Comparison of ENCODE assay signal across 21 cellular contexts in genomic region chr2:236775521-236775920, GRCh38.
DNase-seq lines count a peak whose midpoint lies in the region; TF ChIP-seq lines count a peak whose summit lies in the region.
"Had no signal": no experiment of that assay in that cellular context is flagged by ENCODE, and none has a peak within 500 bp of the region (broad histone marks: within the 10 kb centered on the region; RNA-seq: fewer than 3 reads in every experiment).

No MANE protein-coding gene starts in this region.

- H3K27ac ChIP-seq in SJSA1 (peak overlapping the region; percentile 74; the same call in 1 of the 2 replicates), GM23248 (no peak overlapping the region)
- H3K27ac ChIP-seq: KMS-11 had no signal

- H3K79me2 ChIP-seq in GM23248 (ENCODE audit: insufficient read depth): no peaks in the 10 kb centered on the region

- in situ Hi-C loops in GM23248 (cut with MboI): no loop called here

- H3K36me3 ChIP-seq in SJSA1: no peaks in the 10 kb centered on the region
- no peaks in the 10 kb centered on the region for H3K36me3 ChIP-seq in GM23248 (ENCODE audit: low read depth)
- H3K36me3 ChIP-seq: BE2C had no signal

- peak; percentile 58 for DNase-seq in LHCN-M2 (ENCODE audit: low read depth)
- DNase-seq in SJSA1 (ENCODE audit: low read depth in 1 of 2, low spot score in 2 of 2): peak in 1 of 2 experiments; percentile 16
- peak; percentile 42 for DNase-seq in fibroblast of peridontal ligament (ENCODE audit: extremely low read depth)
- DNase-seq in osteocyte (ENCODE audit: extremely low spot score, unreplicated experiment): no peak
- DNase-seq in inferior parietal cortex (ENCODE audit: extremely low spot score): no peak
- DNase-seq in SHP77 treated with DMSO at 0.1 percent for 48 hours (lab: John Stamatoyannopoulos, UW): no peak
- no peak for DNase-seq in GM23248
- DNase-seq in dermis blood vessel endothelial cell: no peak
- DNase-seq: BE2C; CD4-positive, CD25-positive, alpha-beta regulatory T cell; COR-L47; DMS 273 treated with DMSO at 0.1 percent for 48 hours; GOT3; HCEC 1CT; IMR-90; MV-4-11; NCI-H1694; NCI-H2081; NCI-H446; NCI-H526 had no signal

- H3K4me3 ChIP-seq in SJSA1: no peak overlapping the region
- H3K4me3 ChIP-seq in GM23248: no peak overlapping the region

- no peak overlapping the region for H2AFZ ChIP-seq in GM23248

- no peak overlapping the region for H3K4me3 Mint-ChIP-seq in osteocyte (ENCODE audit: unreplicated experiment)
- H3K4me3 Mint-ChIP-seq: CD4-positive, CD25-positive, alpha-beta regulatory T cell had no signal

- WGBS in GM23248 (ENCODE audit: low coverage in 1 of 2, low lambda C conversion rate in 2 of 2, missing lambda C conversion rate in 2 of 2), 2 experiments: 53 to 57% methylated on average over 2 of the region's 2 CpGs

- H3K9ac ChIP-seq in GM23248: no peak overlapping the region
- H3K9ac ChIP-seq: KMS-11 had no signal

- no peak for TF ChIP-seq CTCF in osteocyte (IDR thresholded peaks at IDR 0.05)

- no peaks in the 10 kb centered on the region for H3K9me3 Mint-ChIP-seq in osteocyte (ENCODE audit: unreplicated experiment)

- H3K4me1 Mint-ChIP-seq in osteocyte (ENCODE audit: unreplicated experiment): peaks cover 51% of the 10 kb centered on the region
- H3K4me1 Mint-ChIP-seq: CD4-positive, CD25-positive, alpha-beta regulatory T cell had no signal

- peak overlapping the region; percentile 94 for H3K27ac Mint-ChIP-seq in osteocyte (ENCODE audit: unreplicated experiment)
- H3K27ac Mint-ChIP-seq: CD4-positive, CD25-positive, alpha-beta regulatory T cell had no signal

- H3F3A ChIP-seq in GM23248 (ENCODE audit: insufficient read depth): peaks cover 27% of the 10 kb centered on the region

- H3K9me3 ChIP-seq in SJSA1 (replicated peaks): no peaks in the 10 kb centered on the region
- H3K9me3 ChIP-seq in GM23248 (ENCODE audit: low read depth): no peaks in the 10 kb centered on the region
- H3K9me3 ChIP-seq: BE2C had no signal

- no peaks in the 10 kb centered on the region for H3K27me3 ChIP-seq in SJSA1 (replicated peaks)
- H3K27me3 ChIP-seq in GM23248 (replicated peaks; ENCODE audit: insufficient read depth): no peaks in the 10 kb centered on the region

- H3K27me3 Mint-ChIP-seq in osteocyte (ENCODE audit: unreplicated experiment): no peaks in the 10 kb centered on the region

- H3K4me2 ChIP-seq in GM23248 (ENCODE audit: unreplicated experiment): no peak overlapping the region
- H3K4me2 ChIP-seq: KMS-11 had no signal

- H3K4me1 ChIP-seq in SJSA1 (replicated peaks) (peaks cover 25% of the 10 kb centered on the region), GM23248 (ENCODE audit: insufficient read depth) (peaks cover 14% of the 10 kb centered on the region)

- no peaks in the 10 kb centered on the region for H3K9me2 ChIP-seq in GM23248 (ENCODE audit: insufficient read depth)

- H3K36me3 Mint-ChIP-seq in osteocyte (ENCODE audit: unreplicated experiment): peaks cover 2% of the 10 kb centered on the region
- H3K36me3 Mint-ChIP-seq: CD4-positive, CD25-positive, alpha-beta regulatory T cell had no signal

- H4K20me1 ChIP-seq in GM23248 (ENCODE audit: insufficient read depth): no peaks in the 10 kb centered on the region

Comparison
In these comparisons a context has a peak if more than half of its experiments do, and no peak if none do; other contexts are left out.
1. DNase-seq: peak in LHCN-M2 (single experiment) and fibroblast of peridontal ligament (single experiment); none in osteocyte (single experiment), inferior parietal cortex (single experiment), SHP77 treated with DMSO at 0.1 percent for 48 hours (single experiment), GM23248 (single experiment) and dermis blood vessel endothelial cell (single experiment).